ENCODE assay signal across 1 cellular context in the genomic region with DNA sequence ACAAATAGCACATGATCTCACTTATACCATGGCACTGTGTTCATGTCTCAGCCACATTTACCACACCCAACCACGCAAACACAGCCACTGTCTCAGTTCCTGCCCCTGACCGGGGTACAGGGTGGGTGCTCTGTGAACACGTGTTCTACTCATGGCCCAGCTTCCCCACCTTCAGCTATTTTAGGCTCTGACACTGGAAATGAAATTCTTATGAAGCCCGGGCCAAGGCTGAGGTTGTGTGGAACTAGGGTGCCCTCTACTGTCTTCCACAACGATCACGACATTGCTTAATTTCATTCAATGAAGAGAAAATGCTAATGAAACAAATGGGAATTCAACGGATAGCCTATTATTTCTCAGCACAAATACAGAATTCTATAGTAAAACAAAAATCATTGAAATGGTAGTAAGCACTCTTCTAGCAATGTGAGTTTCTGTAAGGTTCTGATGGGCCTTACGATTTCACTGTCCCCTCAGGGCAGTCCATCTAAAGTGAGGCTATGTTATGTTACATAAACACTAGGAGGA.
TF ChIP-seq lines count a peak whose summit lies in the region.

No MANE protein-coding gene starts in this region.

TF ChIP-seq in IMR-90, 13 proteins besides CTCF, POLR2A, EP300 and RAD21:
- TF ChIP-seq MAFK (IDR thresholded peaks at IDR 0.05; ENCODE audit: low read depth, low read length) (no peak), CEBPB (IDR thresholded peaks at IDR 0.05; ENCODE audit: low read depth, low read length) (peak; percentile 68), SMC3 (IDR thresholded peaks at IDR 0.05; ENCODE audit: low read depth, low read length) (peak; percentile 55)
